ENCODE assay signal across 24 cellular contexts in genomic region chr2:181649436-181649979, GRCh38. TPM values are rescaled to one million over a fixed set of nuclear protein-coding genes. Genes with fewer than 3 reads are reported as not detected.
"Had no signal": no experiment of that assay in that cellular context is flagged by ENCODE, and none has a peak within 500 bp of the region (broad histone marks: within the 10 kb centered on the region; RNA-seq: fewer than 3 reads in every experiment).

No MANE protein-coding gene starts in this region.

- ATAC-seq: heart left ventricle; left lobe of liver; natural killer cell treated with Interleukin-12 subunit alpha and Interleukin-12 subunit beta and Interleukin-15 and Interleukin-18, amount 100 ng/mL, for 72 hours; pancreas; right cardiac atrium had no signal

- H3K4me2 ChIP-seq: neural progenitor cell, smooth muscle cell had no signal

- DNase-seq: colonic mucosa; effector CD4-positive, alpha-beta T cell; endodermal cell; heart left ventricle; hypothalamus; kidney glomerular epithelial cell; nucleus accumbens; pancreas; right cardiac atrium; stimulated activated CD4-positive, alpha-beta T cell treated with anti-CD3 and anti-CD28 coated beads, Interleukin-2, amount 100 ng/mL, for 48 hours; stimulated activated naive CD4-positive, alpha-beta T cell treated with Interleukin-2 at 50 U/mL for 16 hours; trophoblast cell had no signal

- H3K4me3 ChIP-seq: colonic mucosa, heart left ventricle, neural progenitor cell, pancreas, smooth muscle cell had no signal

- H3K9me3 ChIP-seq: colonic mucosa, pancreas had no signal

- H2AFZ ChIP-seq: neural progenitor cell had no signal

- H3K36me3 ChIP-seq: colonic mucosa, heart left ventricle, neural progenitor cell, pancreas had no signal

- H3K4me1 ChIP-seq: colonic mucosa, heart left ventricle, pancreas had no signal

- H3K27me3 ChIP-seq: colonic mucosa, pancreas had no signal

- H3K27ac ChIP-seq: colonic mucosa, heart left ventricle, neural progenitor cell, pancreas had no signal

- H3K9ac ChIP-seq: neural progenitor cell had no signal

RNA-seq across cellular contexts. Expression of gene CERKL, which starts 7.4 kb away (rescaled TPM):
- total RNA-seq: dermis microvascular lymphatic vessel endothelial cell; endothelial cell of umbilical vein; glomerular endothelial cell; heart left ventricle; left lobe of liver; lower leg skin; mesothelial cell of epicardium; natural killer cell treated with Interleukin-12 subunit alpha and Interleukin-12 subunit beta and Interleukin-15 and Interleukin-18, amount 100 ng/mL, for 72 hours; right cardiac atrium; smooth muscle cell; urinary bladder had no signal
- polyA plus RNA-seq: endothelial cell of umbilical vein, heart left ventricle, right cardiac atrium, urinary bladder had no signal

RNA-seq across cellular contexts. Expression of gene NEUROD1, which starts 30.8 kb away (rescaled TPM):
- total RNA-seq: dermis microvascular lymphatic vessel endothelial cell; endodermal cell; endothelial cell of umbilical vein; glomerular endothelial cell; heart left ventricle; left lobe of liver; lower leg skin; mesothelial cell of epicardium; mucosa of gallbladder; natural killer cell treated with Interleukin-12 subunit alpha and Interleukin-12 subunit beta and Interleukin-15 and Interleukin-18, amount 100 ng/mL, for 72 hours; right cardiac atrium; smooth muscle cell; urinary bladder had no signal
- polyA plus RNA-seq: endothelial cell of umbilical vein, esophagus, heart left ventricle, right cardiac atrium, smooth muscle cell, urinary bladder had no signal
